25 cellular contexts compared by ENCODE assay signal in genomic region chr9:136693135-136693489, GRCh38. TPM values are rescaled to one million over a fixed set of nuclear protein-coding genes. Genes with fewer than 3 reads are reported as not detected.
DNase-seq lines count a peak whose midpoint lies in the region; ATAC-seq and TF ChIP-seq lines count a peak whose summit lies in the region.
"Had no signal": no experiment of that assay in that cellular context is flagged by ENCODE, and none has a peak within 500 bp of the region (broad histone marks: within the 10 kb centered on the region; RNA-seq: fewer than 3 reads in every experiment).

No MANE protein-coding gene starts in this region.

- H3K4me2 ChIP-seq in PC-9 = peak overlapping the region; percentile 46

- peaks cover 52% of the 10 kb centered on the region for H3K4me1 ChIP-seq in PC-9 (replicated peaks; ENCODE audit: insufficient read depth)
- H3K4me1 ChIP-seq in colonic mucosa = peaks cover 42% of the 10 kb centered on the region
- peaks cover 39 to 85% (median 70%) of the 10 kb centered on the region in 4 donors for H3K4me1 ChIP-seq in liver (ENCODE audit: control insufficient read depth in 4 of 4, insufficient read depth in 4 of 4, low read length in 3 of 4)
- H3K4me1 ChIP-seq in stomach = peaks cover 60 to 95% (median 84%) of the 10 kb centered on the region in 4 donors
- no peaks in the 10 kb centered on the region for H3K4me1 ChIP-seq in HAP-1

- H3K9ac ChIP-seq in colonic mucosa (ENCODE audit: low read depth in 2 of 2, low read length in 2 of 2) (peak overlapping the region; percentile 51 to 58), liver (ENCODE audit: low read depth in 1 of 2, low read length in 2 of 2) (no peak overlapping the region)

- TSS peak; percentile 33 for BruUV-seq in PC-9 (replicated peaks; lab: Mats Ljungman, UMichigan)

- intact Hi-C loops in PC-9 (cut with micrococcal nuclease; ENCODE audit: unreplicated experiment) (loop anchor here (5.0 kb wide), 1 partner anchor 146 kb away; the partner anchor contains the start of gene NOTCH1), colonic mucosa (cut with DNase I) (no loop called here), stomach (cut with DNase I; ENCODE audit: low total_unique reads) (no loop called here)

- H3K27me3 ChIP-seq in PC-9 (ENCODE audit: insufficient read depth, low read depth) = no peaks in the 10 kb centered on the region
- no peaks in the 10 kb centered on the region for H3K27me3 ChIP-seq in colonic mucosa
- no peaks in the 10 kb centered on the region for H3K27me3 ChIP-seq in liver (ENCODE audit: control insufficient read depth in 4 of 4, insufficient read depth in 4 of 4, low read length in 3 of 4)
- peaks cover 0 to 5% (median 0%) of the 10 kb centered on the region in 3 donors for H3K27me3 ChIP-seq in stomach
- H3K27me3 ChIP-seq in HAP-1 (ENCODE audit: low read depth) = no peaks in the 10 kb centered on the region

- in situ Hi-C loops in HAP-1 (cut with MboI; ENCODE audit: low sequenced_read_pairs) = no loop called here

- H3K27ac ChIP-seq in PC-9 (peak overlapping the region; percentile 94), colonic mucosa (peak overlapping the region; percentile 39), liver (ENCODE audit: low read depth in 1 of 2, low read length in 2 of 2) (peak overlapping the region; percentile 51 to 78), stomach (peak overlapping the region; percentile 57 to 82 (median 73))
- H3K27ac ChIP-seq: prostate gland had no signal

- no peak for TF ChIP-seq RAD21 in liver (IDR thresholded peaks at IDR 0.05)

- H3K9me3 ChIP-seq in PC-9 (ENCODE audit: insufficient read depth, low read depth) (no peaks in the 10 kb centered on the region), colonic mucosa (no peaks in the 10 kb centered on the region), liver (ENCODE audit: control insufficient read depth in 4 of 4, low read length in 3 of 4) (no peaks in the 10 kb centered on the region), stomach (no peaks in the 10 kb centered on the region), HAP-1 (no peaks in the 10 kb centered on the region)
- H3K9me3 ChIP-seq: prostate gland had no signal

- no peaks in the 10 kb centered on the region for H3K79me2 ChIP-seq in PC-9 (ENCODE audit: low read depth)

- H2AFZ ChIP-seq in PC-9 = no peak overlapping the region

- H3K4me3 ChIP-seq in PC-9 (no peak overlapping the region), colonic mucosa (no peak overlapping the region), liver (ENCODE audit: low read depth in 1 of 3, low read length in 3 of 3) (no peak overlapping the region), stomach (no peak overlapping the region), HAP-1 (no peak overlapping the region)
- H3K4me3 ChIP-seq: GM12878, prostate gland had no signal

- H3K36me3 ChIP-seq in PC-9 (ENCODE audit: low read depth) (no peaks in the 10 kb centered on the region), colonic mucosa (no peaks in the 10 kb centered on the region), liver (ENCODE audit: control insufficient read depth in 4 of 4, insufficient read depth in 3 of 4, low read depth in 1 of 4, low read length in 3 of 4) (no peaks in the 10 kb centered on the region), stomach (no peaks in the 10 kb centered on the region), HAP-1 (replicated peaks) (no peaks in the 10 kb centered on the region)
- H3K36me3 ChIP-seq: prostate gland had no signal

- TF ChIP-seq EP300 in stomach (IDR thresholded peaks at IDR 0.05) = no peak

- no peak for TF ChIP-seq POLR2A in stomach (IDR thresholded peaks at IDR 0.05)

- no peak for TF ChIP-seq CTCF in PC-9 (conservative IDR thresholded peaks at IDR 0.05)
- no peak for TF ChIP-seq CTCF in colonic mucosa (IDR thresholded peaks at IDR 0.05)
- TF ChIP-seq CTCF in liver (IDR thresholded peaks at IDR 0.05; ENCODE audit: low read depth, low read length, missing input control) = no peak
- no peak for TF ChIP-seq CTCF in stomach (IDR thresholded peaks at IDR 0.05)

- no peaks in the 10 kb centered on the region for H4K20me1 ChIP-seq in PC-9 (ENCODE audit: insufficient read depth)

- POLR2A ChIA-PET in PC-9 (lab: Charles Lee; ENCODE audit: unreplicated experiment) = interaction anchor here (0.6 to 0.9 kb wide), 3 partner anchors 11 to 330 kb away, joined by 3 to 12 read pairs (median 6); partner anchors contain the start of gene DNLZ

- CTCF ChIA-PET in PC-9 (lab: Charles Lee) = interaction anchor here (0.7 to 1.1 kb wide), 4 partner anchors 20 to 292 kb away, joined by 3 to 7 read pairs (median 4); no protein-coding TSS in a partner anchor

- no peaks in the 10 kb centered on the region for H3K9me2 ChIP-seq in PC-9 (ENCODE audit: insufficient read depth)

- H3F3A ChIP-seq in PC-9 (ENCODE audit: insufficient read depth, low read depth) = peaks cover 37% of the 10 kb centered on the region

- DNase-seq in PC-9 = no peak
- no peak for DNase-seq in colonic mucosa
- no peak for DNase-seq in stomach
- DNase-seq in stimulated activated naive CD4-positive, alpha-beta T cell (lab: John Stamatoyannopoulos, UW) = no peak
- DNase-seq in superior temporal gyrus (ENCODE audit: extremely low spot score) = no peak
- no peak for DNase-seq in HAP-1 (ENCODE audit: low spot score in 2 of 2)
- DNase-seq: CD8-positive, alpha-beta T cell; cerebellar nuclear complex; effector memory CD4-positive, alpha-beta T cell; Kasumi-1; NCI-H1092; NCI-H2227 treated with DMSO at 0.1 percent for 48 hours; NCI-H748 treated with DMSO at 0.1 percent for 48 hours; SIG-M5; stimulated activated CD4-positive, alpha-beta T cell treated with anti-CD3 and anti-CD28 coated beads, Interleukin-1b, Interleukin-23, amount 100 ng/mL, for 48 hours had no signal

- no peak for ATAC-seq in GM19324 (IDR thresholded peaks at IDR 0.05; ENCODE audit: low FRiP score, unreplicated experiment)
- ATAC-seq: CD8-positive, alpha-beta T cell; natural killer cell treated with Interleukin-12 subunit alpha and Interleukin-12 subunit beta and Interleukin-15 and Interleukin-18, amount 100 ng/mL, for 72 hours had no signal

- WGBS in liver = 59% methylated on average over 14 of the region's 14 CpGs
- WGBS in stomach, 5 donors = 54 to 70% (median 63%) methylated on average over 14 of the region's 14 CpGs

TF ChIP-seq in liver, 16 proteins besides CTCF, POLR2A, EP300 and RAD21 (continues in another document):
- TF ChIP-seq SP1 (IDR thresholded peaks at IDR 0.05) (no peak), NR2F2 (IDR thresholded peaks at IDR 0.05) (no peak), YY1 (IDR thresholded peaks at IDR 0.05) (no peak), EGR1 (IDR thresholded peaks at IDR 0.05; ENCODE audit: low read depth in 2 of 2) (no peak), MAX (IDR thresholded peaks at IDR 0.05) (no peak), TAF1 (conservative IDR thresholded peaks at IDR 0.05) (no peak), HNF4A (conservative IDR thresholded peaks at IDR 0.05) (no peak), FOXA1 (IDR thresholded peaks at IDR 0.05) (no peak), ZBTB33 (IDR thresholded peaks at IDR 0.05) (no peak), GABPA (IDR thresholded peaks at IDR 0.05 in 1 of 2, conservative IDR thresholded peaks at IDR 0.05 in 1 of 2) (no peak)

RNA-seq across cellular contexts. Expression of gene AGPAT2, which starts 5.9 kb away (rescaled TPM):
- total RNA-seq in PC-9 (2021) (124 and 136 TPM in 2 replicates), colonic mucosa (100 to 1,000 TPM; 197 to 372 TPM), liver (100 to 1,000 TPM in 1 of 2 donors, 10 to 100 TPM in 1; 75.1 to 213 TPM), stomach (100 to 1,000 TPM in 2 of 5 donors, 10 to 100 TPM in 3; 49.6 to 135 (median 68.8) TPM)
- polyA plus RNA-seq in liver (100 to 1,000 TPM; 211 to 222 TPM), stomach (10 to 100 TPM; 32.7 to 88.7 (median 75.1) TPM)

RNA-seq across cellular contexts. Expression of gene DIPK1B, which starts 19.3 kb away (rescaled TPM):
- total RNA-seq in PC-9 (2021) (19.0 and 32.6 TPM in 2 replicates), colonic mucosa (1 to 10 TPM in 1 of 2 donors, under 1 TPM in 1; 0.82 to 2.8 TPM), liver (10 to 100 TPM in 1 of 2 donors, 1 to 10 TPM in 1; 6.4 to 19.7 TPM), stomach (10 to 100 TPM in 1 of 5 donors, 1 to 10 TPM in 2, under 1 TPM in 1, not detected in 1; 0.45 to 10.4 (median 5.8) TPM)
- polyA plus RNA-seq in liver (1 to 10 TPM; 2.3 to 4.1 TPM), stomach (1 to 10 TPM; 1.6 to 4.7 (median 4.0) TPM)
- total RNA-seq: natural killer cell treated with Interleukin-12 subunit alpha and Interleukin-12 subunit beta and Interleukin-15 and Interleukin-18, amount 100 ng/mL, for 72 hours had no signal

RNA-seq across cellular contexts. Expression of gene EGFL7, which starts 30.4 kb away (rescaled TPM):
- total RNA-seq in PC-9 (2021) = 53.1 and 70.7 TPM in 2 replicates
- 10 to 100 TPM; 17.3 to 28.4 TPM for total RNA-seq in colonic mucosa
- 10 to 100 TPM; 34.5 to 38.5 TPM for total RNA-seq in liver
- polyA plus RNA-seq in liver = 10 to 100 TPM; 32.1 to 39.7 TPM
- 1,000 to 10,000 TPM in 1 of 5 donors, 10 to 100 TPM in 4; 20.9 to 1,085 (median 42.0) TPM for total RNA-seq in stomach
- 100 to 1,000 TPM in 1 of 3 donors, 10 to 100 TPM in 2; 44.8 to 113 (median 79.2) TPM for polyA plus RNA-seq in stomach
- total RNA-seq: CD8-positive, alpha-beta T cell had no signal

RNA-seq across cellular contexts. Expression of gene LCN10, which starts 49.6 kb away (rescaled TPM):
- total RNA-seq in PC-9 (2021) (0.94 and 2.2 TPM in 2 replicates), colonic mucosa (1 to 10 TPM in 1 of 2 donors, under 1 TPM in 1; 0.11 to 3.3 TPM), liver (under 1 TPM; 0.08 to 0.14 TPM), stomach (10 to 100 TPM in 1 of 5 donors, 1 to 10 TPM in 3, under 1 TPM in 1; 0.58 to 25.5 (median 4.9) TPM)
- polyA plus RNA-seq in liver (under 1 TPM; 0.11 to 0.12 TPM), stomach (10 to 100 TPM in 2 of 3 donors, 1 to 10 TPM in 1; 7.7 to 18.4 (median 10.2) TPM)
- total RNA-seq: astrocyte had no signal

RNA-seq across cellular contexts. Expression of gene LCN6, which starts 55.2 kb away (rescaled TPM):
- total RNA-seq in PC-9 (2021) = not detected in 2 replicates
- 1 to 10 TPM in 1 of 2 donors, under 1 TPM in 1; 0.56 to 1.2 TPM for total RNA-seq in colonic mucosa
- not detected for total RNA-seq in liver
- under 1 TPM; 0.14 to 0.32 TPM for polyA plus RNA-seq in liver
- 10 to 100 TPM in 2 of 5 donors, 1 to 10 TPM in 1, not detected in 2; 7.0 to 31.2 (median 12.5) TPM for total RNA-seq in stomach
- 10 to 100 TPM; 18.8 to 23.2 (median 19.5) TPM for polyA plus RNA-seq in stomach
- total RNA-seq: activated CD4-positive, alpha-beta T cell treated with anti-CD3 and anti-CD28 coated beads for 36 hours; activated naive CD4-positive, alpha-beta T cell treated with anti-CD3 and anti-CD28 coated beads, Interleukin-2, amount 50 U/mL, for 72 hours; activated T-helper 1 cell treated with anti-CD3 and anti-CD28 coated beads, Interleukin-12 subunit alpha, Interleukin-12 subunit beta, Interleukin-2, Interleukin-4 antibody, amounts not matched to agents 30 ng/mL and 10 ng/mL and 1 ng/mL, durations not matched to agents 14 hours and 24 hours and 36 hours; astrocyte; CD8-positive, alpha-beta T cell; GM12878; mesothelial cell of epicardium; natural killer cell treated with Interleukin-12 subunit alpha and Interleukin-12 subunit beta and Interleukin-15 and Interleukin-18, amount 100 ng/mL, for 72 hours had no signal
- polyA plus RNA-seq: GM12878 had no signal

Comparison
In these comparisons a context has a peak if more than half of its experiments do, and no peak if none do; other contexts are left out.
1. H3K27ac ChIP-seq: peak in every context shown above with its lines; median percentile 94 in PC-9; 73 in stomach; 64 in liver; 39 in colonic mucosa.
2. H3K9ac ChIP-seq: peak in colonic mucosa (2 of 2); none in liver (0 of 2).